27 cellular contexts compared by ENCODE assay signal in the genomic region with DNA sequence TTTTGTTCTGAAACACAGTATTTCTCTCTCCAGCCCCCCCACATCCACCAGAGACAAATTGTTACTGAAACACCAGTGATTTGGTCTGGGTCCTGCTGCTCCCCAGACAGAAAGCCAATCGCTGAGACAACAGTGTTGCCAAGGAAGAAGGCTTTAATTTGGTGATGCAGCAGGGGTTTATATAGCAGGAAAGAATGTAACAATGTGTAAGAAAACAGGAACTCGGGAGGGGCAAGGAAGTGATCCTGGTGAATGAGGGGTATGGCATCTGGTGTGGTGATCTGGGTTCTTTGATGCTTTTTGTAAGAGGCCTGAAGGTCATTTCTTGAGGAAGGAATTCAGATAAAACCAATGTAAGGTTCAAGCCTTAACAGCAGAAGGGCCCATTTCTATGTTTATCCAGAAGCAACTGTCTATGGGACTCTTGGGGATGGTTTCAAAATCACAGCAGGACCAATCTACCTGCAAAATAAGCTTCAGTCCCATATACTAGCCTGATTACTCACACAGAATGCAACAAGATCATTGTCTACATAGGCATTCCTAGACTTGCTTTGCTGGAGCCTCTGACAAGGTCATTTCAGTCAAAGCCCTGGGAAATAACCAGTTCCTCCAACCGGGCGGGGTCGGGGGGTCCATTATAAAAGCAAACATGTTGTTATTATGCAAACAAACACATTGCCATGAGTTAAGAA.
DNase-seq lines count a peak whose midpoint lies in the region; ATAC-seq, FAIRE-seq and TF ChIP-seq lines count a peak whose summit lies in the region.
"Had no signal": no experiment of that assay in that cellular context is flagged by ENCODE, and none has a peak within 500 bp of the region (broad histone marks: within the 10 kb centered on the region; RNA-seq: fewer than 3 reads in every experiment).

No MANE protein-coding gene starts in this region.

- H3K18ac ChIP-seq in mesenchymal stem cell (ENCODE audit: low read depth in 1 of 2, low read length in 2 of 2): no peak overlapping the region

- POLR2A ChIA-PET in activated CD8-positive, alpha-beta T cell treated with anti-CD3 and anti-CD28 coated beads for 36 hours (lab: Charles Lee): no interaction called here

- H3K9me3 Mint-ChIP-seq in activated T-helper 2 cell treated with anti-CD3 and anti-CD28 coated beads, Interferon-gamma antibody, Interleukin-2, Interleukin-4, amounts not matched to agents 10 μg/mL and 5 μg/mL and 100 μg/mL, durations not matched to agents 14 hours and 24 hours and 36 hours: peaks cover 26% of the 10 kb centered on the region
- peaks cover 12% of the 10 kb centered on the region for H3K9me3 Mint-ChIP-seq in activated CD8-positive, alpha-beta T cell treated with anti-CD3 and anti-CD28 coated beads for 36 hours
- H3K9me3 Mint-ChIP-seq: dendritic cell treated with granulocyte-macrophage colony-stimulating factor and Interleukin-4, amounts not matched to agents 40 ng/mL and 50 ng/mL, for 4 days had no signal

- no peak overlapping the region for H4K91ac ChIP-seq in mesenchymal stem cell (ENCODE audit: low read length)

- no peak overlapping the region for H2BK15ac ChIP-seq in mesenchymal stem cell (ENCODE audit: low read depth, poor library complexity, severe bottlenecking)

- H3K27ac Mint-ChIP-seq in activated T-helper 2 cell treated with anti-CD3 and anti-CD28 coated beads, Interferon-gamma antibody, Interleukin-2, Interleukin-4, amounts not matched to agents 10 μg/mL and 5 μg/mL and 100 μg/mL, durations not matched to agents 14 hours and 24 hours and 36 hours: no peak overlapping the region
- H3K27ac Mint-ChIP-seq in activated CD8-positive, alpha-beta T cell treated with anti-CD3 and anti-CD28 coated beads for 36 hours: no peak overlapping the region
- H3K27ac Mint-ChIP-seq: dendritic cell treated with granulocyte-macrophage colony-stimulating factor and Interleukin-4, amounts not matched to agents 40 ng/mL and 50 ng/mL, for 4 days; immature natural killer cell had no signal

- ATAC-seq in activated CD8-positive, alpha-beta T cell treated with anti-CD3 and anti-CD28 coated beads for 36 hours: no peak
- ATAC-seq: psoas muscle; stimulated activated naive CD8-positive, alpha-beta T cell treated with anti-CD3 and anti-CD28 coated beads, Interleukin-15, Interleukin-2, amounts not matched to agents 100 U/mL and 50 U/mL, for 24 hours had no signal

- H3K36me3 ChIP-seq in mesenchymal stem cell (ENCODE audit: control insufficient read depth in 1 of 2, insufficient read depth in 2 of 2, low read depth in 1 of 2, low read length in 2 of 2): no peaks in the 10 kb centered on the region
- H3K36me3 ChIP-seq: adrenal gland, BE2C had no signal

- H3K27me3 ChIP-seq in mesenchymal stem cell (ENCODE audit: control insufficient read depth in 1 of 2, insufficient read depth in 1 of 2, low read length in 2 of 2): no peaks in the 10 kb centered on the region
- H3K27me3 ChIP-seq: adrenal gland, BE2C, hepatocyte had no signal

- no peak overlapping the region for H2BK12ac ChIP-seq in mesenchymal stem cell (ENCODE audit: low read length in 2 of 2)

- H3K36me3 Mint-ChIP-seq in activated T-helper 2 cell treated with anti-CD3 and anti-CD28 coated beads, Interferon-gamma antibody, Interleukin-2, Interleukin-4, amounts not matched to agents 10 μg/mL and 5 μg/mL and 100 μg/mL, durations not matched to agents 14 hours and 24 hours and 36 hours (ENCODE audit: low read depth): no peaks in the 10 kb centered on the region
- H3K36me3 Mint-ChIP-seq in activated CD8-positive, alpha-beta T cell treated with anti-CD3 and anti-CD28 coated beads for 36 hours (ENCODE audit: low read depth): no peaks in the 10 kb centered on the region
- H3K36me3 Mint-ChIP-seq: immature natural killer cell had no signal

- no peak overlapping the region for H3K4me3 Mint-ChIP-seq in activated T-helper 2 cell treated with anti-CD3 and anti-CD28 coated beads, Interferon-gamma antibody, Interleukin-2, Interleukin-4, amounts not matched to agents 10 μg/mL and 5 μg/mL and 100 μg/mL, durations not matched to agents 14 hours and 24 hours and 36 hours (ENCODE audit: low read depth)
- H3K4me3 Mint-ChIP-seq in activated CD8-positive, alpha-beta T cell treated with anti-CD3 and anti-CD28 coated beads for 36 hours: no peak overlapping the region
- H3K4me3 Mint-ChIP-seq: dendritic cell treated with granulocyte-macrophage colony-stimulating factor and Interleukin-4, amounts not matched to agents 40 ng/mL and 50 ng/mL, for 4 days; immature natural killer cell had no signal

- no peaks in the 10 kb centered on the region for H3K79me1 ChIP-seq in mesenchymal stem cell (replicated peaks; ENCODE audit: low read length, poor library complexity, severe bottlenecking)

- no peak overlapping the region for H3K23ac ChIP-seq in mesenchymal stem cell (ENCODE audit: low read length in 2 of 2)

- no peaks in the 10 kb centered on the region for H3K4me1 Mint-ChIP-seq in activated T-helper 2 cell treated with anti-CD3 and anti-CD28 coated beads, Interferon-gamma antibody, Interleukin-2, Interleukin-4, amounts not matched to agents 10 μg/mL and 5 μg/mL and 100 μg/mL, durations not matched to agents 14 hours and 24 hours and 36 hours (ENCODE audit: low read depth)
- H3K4me1 Mint-ChIP-seq in activated CD8-positive, alpha-beta T cell treated with anti-CD3 and anti-CD28 coated beads for 36 hours (ENCODE audit: low read depth): no peaks in the 10 kb centered on the region
- H3K4me1 Mint-ChIP-seq: immature natural killer cell had no signal

- H3K14ac ChIP-seq in mesenchymal stem cell (ENCODE audit: low read length in 2 of 2): no peak overlapping the region

- no peak overlapping the region for H3K4ac ChIP-seq in mesenchymal stem cell (ENCODE audit: low read depth in 1 of 2, low read length in 2 of 2)

- no peak for TF ChIP-seq CTCF in activated CD8-positive, alpha-beta T cell treated with anti-CD3 and anti-CD28 coated beads for 36 hours (IDR thresholded peaks at IDR 0.05)

- H3K4me1 ChIP-seq in mesenchymal stem cell (ENCODE audit: control insufficient read depth, insufficient read depth, low read depth, low read length): no peaks in the 10 kb centered on the region
- H3K4me1 ChIP-seq: adrenal gland, BE2C, psoas muscle had no signal

- H2AFZ ChIP-seq in mesenchymal stem cell (ENCODE audit: low read depth, low read length): no peak overlapping the region
- H2AFZ ChIP-seq: hepatocyte had no signal

- no peak overlapping the region for H2AK5ac ChIP-seq in mesenchymal stem cell (ENCODE audit: low read length, severe bottlenecking)

- intact Hi-C loops in activated T-helper 2 cell treated with anti-CD3 and anti-CD28 coated beads, Interferon-gamma antibody, Interleukin-2, Interleukin-4, amounts not matched to agents 10 μg/mL and 5 μg/mL and 100 μg/mL, durations not matched to agents 14 hours and 24 hours and 36 hours (cut with micrococcal nuclease): no loop called here
- intact Hi-C loops in activated CD8-positive, alpha-beta T cell treated with anti-CD3 and anti-CD28 coated beads for 36 hours (cut with micrococcal nuclease): no loop called here

- peak overlapping the region; percentile 23 for H3K27ac ChIP-seq in mesenchymal stem cell (ENCODE audit: low read length, poor library complexity, severe bottlenecking)
- H3K27ac ChIP-seq: adrenal gland, hepatocyte, psoas muscle had no signal

- CTCF ChIA-PET in activated CD8-positive, alpha-beta T cell treated with anti-CD3 and anti-CD28 coated beads for 36 hours (lab: Charles Lee): no interaction called here

- no peak overlapping the region for H2BK5ac ChIP-seq in mesenchymal stem cell (ENCODE audit: low read depth, low read length, poor library complexity, severe bottlenecking)

- WGBS in mesenchymal stem cell: 49% methylated on average over 2 of the region's 5 CpGs

- H3K4me2 ChIP-seq in mesenchymal stem cell (ENCODE audit: low read length, poor library complexity, severe bottlenecking): no peak overlapping the region
- H3K4me2 ChIP-seq: hepatocyte, SK-N-SH, smooth muscle cell had no signal

- H3K9me3 ChIP-seq in mesenchymal stem cell (ENCODE audit: control insufficient read depth, low read length): no peaks in the 10 kb centered on the region
- H3K9me3 ChIP-seq: adrenal gland, BE2C, psoas muscle, SK-N-SH had no signal

- H2BK120ac ChIP-seq in mesenchymal stem cell (ENCODE audit: low read depth, low read length): no peak overlapping the region

- no peaks in the 10 kb centered on the region for H3K27me3 Mint-ChIP-seq in activated T-helper 2 cell treated with anti-CD3 and anti-CD28 coated beads, Interferon-gamma antibody, Interleukin-2, Interleukin-4, amounts not matched to agents 10 μg/mL and 5 μg/mL and 100 μg/mL, durations not matched to agents 14 hours and 24 hours and 36 hours (ENCODE audit: low read depth)
- H3K27me3 Mint-ChIP-seq in activated CD8-positive, alpha-beta T cell treated with anti-CD3 and anti-CD28 coated beads for 36 hours: no peaks in the 10 kb centered on the region
- H3K27me3 Mint-ChIP-seq: dendritic cell treated with granulocyte-macrophage colony-stimulating factor and Interleukin-4, amounts not matched to agents 40 ng/mL and 50 ng/mL, for 4 days had no signal

- H4K8ac ChIP-seq in mesenchymal stem cell (ENCODE audit: low read length): no peak overlapping the region

- peak; percentile 23 for DNase-seq in A172 (ENCODE audit: low spot score)
- no peak for DNase-seq in HTR-8/SVneo (ENCODE audit: insufficient read length, low spot score)
- peak; percentile 3 for DNase-seq in astrocyte of the hippocampus (ENCODE audit: low read depth, low spot score)
- no peak for DNase-seq in mesenchymal stem cell
- DNase-seq in KG1 (lab: John Stamatoyannopoulos, UW): no peak
- DNase-seq in activated T-helper 2 cell treated with anti-CD3 and anti-CD28 coated beads, Interferon-gamma antibody, Interleukin-2, Interleukin-4, amounts not matched to agents 10 μg/mL and 5 μg/mL and 100 μg/mL, durations not matched to agents 14 hours and 24 hours and 36 hours (ENCODE audit: low spot score): no peak
- no peak for DNase-seq in activated CD8-positive, alpha-beta T cell treated with anti-CD3 and anti-CD28 coated beads for 36 hours
- DNase-seq in D341Med (ENCODE audit: low spot score): no peak
- DNase-seq: 8988T; adrenal gland; BE2C; caudate nucleus; DMS79; foreskin melanocyte; immature natural killer cell; NCI-H1417; NCI-H2107; NCI-H510A treated with DMSO at 0.1 percent for 48 hours; psoas muscle; RPMI8226; SK-N-SH; stimulated activated CD4-positive, alpha-beta T cell treated with anti-CD3 and anti-CD28 coated beads, Interleukin-2, amount 100 ng/mL, for 48 hours; stimulated activated naive CD8-positive, alpha-beta T cell treated with anti-CD3 and anti-CD28 coated beads, Interleukin-15, Interleukin-2, amounts not matched to agents 100 U/mL and 50 U/mL, for 24 hours had no signal

- H3K4me3 ChIP-seq in mesenchymal stem cell (ENCODE audit: insufficient read depth in 1 of 2, low read depth in 1 of 2, low read length in 2 of 2): no peak overlapping the region
- H3K4me3 ChIP-seq: adrenal gland, hepatocyte, psoas muscle, smooth muscle cell had no signal

- peak; percentile 68 for FAIRE-seq in HTR-8/SVneo (lab: Jason Lieb, UNC)
- FAIRE-seq: GM12891 had no signal

- H3K9ac ChIP-seq in mesenchymal stem cell (ENCODE audit: low read length): no peak overlapping the region
- H3K9ac ChIP-seq: SK-N-SH had no signal

Comparison
In these comparisons a context has a peak if more than half of its experiments do, and no peak if none do; other contexts are left out.
1. DNase-seq: peak in A172 (single experiment) and astrocyte of the hippocampus (single experiment); none in HTR-8/SVneo (single experiment), mesenchymal stem cell (single experiment), KG1 (single experiment), activated T-helper 2 cell treated with anti-CD3 and anti-CD28 coated beads, Interferon-gamma antibody, Interleukin-2, Interleukin-4, amounts not matched to agents 10 μg/mL and 5 μg/mL and 100 μg/mL, durations not matched to agents 14 hours and 24 hours and 36 hours (single experiment), activated CD8-positive, alpha-beta T cell treated with anti-CD3 and anti-CD28 coated beads for 36 hours (single experiment) and D341Med (single experiment).